11 cellular contexts compared by ENCODE assay signal in the genomic region with DNA sequence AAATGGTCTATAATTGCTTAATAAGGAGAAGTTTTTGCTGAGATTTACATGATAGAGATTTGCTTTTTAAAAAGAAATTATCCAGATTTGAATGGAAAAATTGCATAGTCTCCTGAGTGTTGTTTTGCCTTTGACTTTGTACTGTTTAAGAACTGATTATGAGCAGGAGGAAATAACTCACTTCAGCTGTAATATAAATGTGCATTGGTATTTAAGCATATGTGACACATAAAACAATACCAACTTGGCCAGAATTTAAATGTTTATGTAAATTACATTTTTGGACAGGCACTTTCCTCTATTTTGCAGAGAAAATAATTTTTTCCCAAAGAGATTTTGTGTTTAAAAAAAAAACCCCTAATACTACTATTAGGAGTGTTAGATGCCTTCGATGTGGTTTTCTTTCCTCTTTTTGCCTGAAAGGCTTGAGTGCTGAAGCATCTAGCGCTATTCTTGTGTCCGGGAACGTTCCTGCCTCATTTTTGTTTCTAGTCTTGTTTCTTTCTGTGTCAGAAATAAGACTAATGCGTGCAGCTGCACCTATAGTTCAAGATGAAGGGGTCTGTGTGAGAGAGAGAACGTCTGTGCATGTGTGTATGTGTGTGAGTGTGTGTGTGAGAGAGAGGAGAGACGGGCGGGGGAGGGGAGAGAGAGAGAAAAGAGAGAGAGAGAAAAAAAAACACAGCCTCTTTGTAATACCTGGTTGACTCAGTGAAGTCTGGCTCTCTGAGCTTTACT.
DNase-seq lines count a peak whose midpoint lies in the region; ATAC-seq, FAIRE-seq and TF ChIP-seq lines count a peak whose summit lies in the region.
"Had no signal": no experiment of that assay in that cellular context is flagged by ENCODE, and none has a peak within 500 bp of the region (broad histone marks: within the 10 kb centered on the region; RNA-seq: fewer than 3 reads in every experiment).

No MANE protein-coding gene starts in this region.

- H3K27me3 Mint-ChIP-seq in T-helper 2 cell treated with Interferon-gamma antibody and Interleukin-4, amounts not matched to agents 5 μg/mL and 100 μg/mL, for 36 hours (ENCODE audit: low read depth) = no peaks in the 10 kb centered on the region
- H3K27me3 Mint-ChIP-seq in naive thymus-derived CD4-positive, alpha-beta T cell = no peaks in the 10 kb centered on the region

- peaks cover 6 to 10% of the 10 kb centered on the region in 2 donors for H3K4me1 ChIP-seq in naive thymus-derived CD4-positive, alpha-beta T cell (ENCODE audit: control insufficient read depth in 2 of 2, insufficient read depth in 2 of 2, low read length in 2 of 2)
- H3K4me1 ChIP-seq in ovary (ENCODE audit: insufficient read depth) = no peaks in the 10 kb centered on the region
- peaks cover 0 to 43% (median 8%) of the 10 kb centered on the region in 6 donors for H3K4me1 ChIP-seq in spleen
- H3K4me1 ChIP-seq: prostate gland had no signal

- intact Hi-C loops in naive thymus-derived CD4-positive, alpha-beta T cell (cut with micrococcal nuclease) = no loop called here
- intact Hi-C loops in ovary (cut with DNase I) (loop anchor here in 1 of 4 donors (5.0 kb wide), 1 partner anchor 1392 kb away; no protein-coding TSS in a partner anchor), spleen (cut with DNase I; ENCODE audit: low total_unique reads) (no loop called here)

- no peak overlapping the region for H3K27ac Mint-ChIP-seq in T-helper 2 cell treated with Interferon-gamma antibody and Interleukin-4, amounts not matched to agents 5 μg/mL and 100 μg/mL, for 36 hours
- H3K27ac Mint-ChIP-seq in naive thymus-derived CD4-positive, alpha-beta T cell = peak overlapping the region in 6 of 9 donors; percentile 4 to 88 (median 46)

- no peak for TF ChIP-seq EP300 in ovary (IDR thresholded peaks at IDR 0.05)

- CTCF ChIA-PET in naive thymus-derived CD4-positive, alpha-beta T cell (lab: Charles Lee) = interaction anchor here (0.8 kb wide), 1 partner anchor 709 kb away, joined by 3 read pairs; no protein-coding TSS in a partner anchor

- WGBS in ovary, 3 donors = 26 to 43% (median 40%) methylated on average over 8 of the region's 8 CpGs
- 32 to 54% (median 47%) methylated on average over 7 to 8 of the region's 8 CpGs for WGBS in spleen, 5 donors

- no peaks in the 10 kb centered on the region for H3K36me3 ChIP-seq in naive thymus-derived CD4-positive, alpha-beta T cell (ENCODE audit: control insufficient read depth in 2 of 3, insufficient read depth in 3 of 3, low read length in 3 of 3)
- no peaks in the 10 kb centered on the region for H3K36me3 ChIP-seq in ovary
- no peaks in the 10 kb centered on the region for H3K36me3 ChIP-seq in spleen
- H3K36me3 ChIP-seq: prostate gland had no signal

- no peak for TF ChIP-seq CTCF in ovary (IDR thresholded peaks at IDR 0.05)
- no peak for TF ChIP-seq CTCF in spleen (IDR thresholded peaks at IDR 0.05 in 8 of 11, conservative IDR thresholded peaks at IDR 0.05 in 3 of 11)

- POLR2A ChIA-PET in naive thymus-derived CD4-positive, alpha-beta T cell (lab: Charles Lee) = interaction anchor here (0.6 kb wide), 1 partner anchor 21 kb away, joined by 4 read pairs; no protein-coding TSS in a partner anchor

- H3K27ac ChIP-seq in naive thymus-derived CD4-positive, alpha-beta T cell (ENCODE audit: low read depth, low read length) = no peak overlapping the region
- H3K27ac ChIP-seq in ovary (no peak overlapping the region), spleen (peak overlapping the region in 1 of 8 donors; percentile 33)
- H3K27ac ChIP-seq: prostate gland had no signal

- H3K4me3 Mint-ChIP-seq in T-helper 2 cell treated with Interferon-gamma antibody and Interleukin-4, amounts not matched to agents 5 μg/mL and 100 μg/mL, for 36 hours = peak overlapping the region; percentile 2
- peak overlapping the region in 9 of 10 donors; percentile 8 to 72 (median 45) for H3K4me3 Mint-ChIP-seq in naive thymus-derived CD4-positive, alpha-beta T cell

- no peaks in the 10 kb centered on the region for H3K36me3 Mint-ChIP-seq in T-helper 2 cell treated with Interferon-gamma antibody and Interleukin-4, amounts not matched to agents 5 μg/mL and 100 μg/mL, for 36 hours (ENCODE audit: low read depth)
- H3K36me3 Mint-ChIP-seq in naive thymus-derived CD4-positive, alpha-beta T cell = no peaks in the 10 kb centered on the region

- peak; percentile 64 for ATAC-seq in GM21576 (IDR thresholded peaks at IDR 0.05; ENCODE audit: unreplicated experiment)
- ATAC-seq in naive thymus-derived CD4-positive, alpha-beta T cell = no peak

- DNase-seq in GM12891 (ENCODE audit: insufficient read length, low spot score) = no peak
- no peak for DNase-seq in T-helper 2 cell treated with Interferon-gamma antibody and Interleukin-4, amounts not matched to agents 5 μg/mL and 100 μg/mL, for 36 hours (ENCODE audit: low spot score)
- DNase-seq in naive thymus-derived CD4-positive, alpha-beta T cell = peak in 4 of 9 donors; percentile 3 to 16 (median 14)
- no peak for DNase-seq in frontal cortex (ENCODE audit: low spot score in 2 of 2)
- DNase-seq in activated CD4-positive, CD25-positive, alpha-beta regulatory T cell (lab: John Stamatoyannopoulos, UW) = no peak
- no peak for DNase-seq in ovary
- no peak for DNase-seq in spleen
- DNase-seq: NCI-H2171, SIG-M5 had no signal

- H3K27me3 ChIP-seq in naive thymus-derived CD4-positive, alpha-beta T cell (ENCODE audit: control insufficient read depth in 2 of 2, insufficient read depth in 2 of 2, low read length in 2 of 2) = no peaks in the 10 kb centered on the region
- H3K27me3 ChIP-seq in ovary (no peaks in the 10 kb centered on the region), spleen (replicated peaks in 1 of 7) (peaks cover 0 to 13% (median 0%) of the 10 kb centered on the region in 7 donors)

- no peaks in the 10 kb centered on the region for H3K9me3 Mint-ChIP-seq in T-helper 2 cell treated with Interferon-gamma antibody and Interleukin-4, amounts not matched to agents 5 μg/mL and 100 μg/mL, for 36 hours
- peaks cover 0 to 3% (median 0%) of the 10 kb centered on the region in 11 donors for H3K9me3 Mint-ChIP-seq in naive thymus-derived CD4-positive, alpha-beta T cell

- H3K4me3 ChIP-seq in naive thymus-derived CD4-positive, alpha-beta T cell (ENCODE audit: low read length) = no peak overlapping the region
- no peak overlapping the region for H3K4me3 ChIP-seq in ovary
- H3K4me3 ChIP-seq in spleen = no peak overlapping the region
- H3K4me3 ChIP-seq: prostate gland had no signal

- H3K4me1 Mint-ChIP-seq in T-helper 2 cell treated with Interferon-gamma antibody and Interleukin-4, amounts not matched to agents 5 μg/mL and 100 μg/mL, for 36 hours (ENCODE audit: low read depth) = peaks cover 17% of the 10 kb centered on the region
- H3K4me1 Mint-ChIP-seq in naive thymus-derived CD4-positive, alpha-beta T cell = peaks cover 29 to 65% (median 55%) of the 10 kb centered on the region in 7 donors

- peak; percentile 85 for FAIRE-seq in GM12891 (lab: Jason Lieb, UNC)
- FAIRE-seq in frontal cortex (lab: Jason Lieb, UNC) = no peak

- TF ChIP-seq POLR2A in GM12891 (IDR thresholded peaks at IDR 0.05; ENCODE audit: low read depth, low read length) = no peak
- TF ChIP-seq POLR2A in ovary (IDR thresholded peaks at IDR 0.05) = no peak
- TF ChIP-seq POLR2A in spleen (IDR thresholded peaks at IDR 0.05) = no peak

- no peaks in the 10 kb centered on the region for H3K9me3 ChIP-seq in naive thymus-derived CD4-positive, alpha-beta T cell (ENCODE audit: control insufficient read depth in 2 of 3, low read length in 3 of 3)
- H3K9me3 ChIP-seq in ovary = no peaks in the 10 kb centered on the region
- no peaks in the 10 kb centered on the region for H3K9me3 ChIP-seq in spleen
- H3K9me3 ChIP-seq: prostate gland had no signal

TF ChIP-seq in GM12891, 5 proteins besides CTCF, POLR2A, EP300 and RAD21:
- no peak for TF ChIP-seq TAF1 (IDR thresholded peaks at IDR 0.05; ENCODE audit: low read depth, low read length)
- no peak for TF ChIP-seq SPI1 (IDR thresholded peaks at IDR 0.05; ENCODE audit: low read depth, low read length)
- no peak for TF ChIP-seq POLR2AphosphoS5 (IDR thresholded peaks at IDR 0.05; ENCODE audit: low read depth, low read length)
- TF ChIP-seq POU2F2 (IDR thresholded peaks at IDR 0.05; ENCODE audit: low read depth, low read length) = no peak
- TF ChIP-seq PAX5 (IDR thresholded peaks at IDR 0.05; ENCODE audit: insufficient read depth, low read length, severe bottlenecking) = no peak
